In the genomic region with DNA sequence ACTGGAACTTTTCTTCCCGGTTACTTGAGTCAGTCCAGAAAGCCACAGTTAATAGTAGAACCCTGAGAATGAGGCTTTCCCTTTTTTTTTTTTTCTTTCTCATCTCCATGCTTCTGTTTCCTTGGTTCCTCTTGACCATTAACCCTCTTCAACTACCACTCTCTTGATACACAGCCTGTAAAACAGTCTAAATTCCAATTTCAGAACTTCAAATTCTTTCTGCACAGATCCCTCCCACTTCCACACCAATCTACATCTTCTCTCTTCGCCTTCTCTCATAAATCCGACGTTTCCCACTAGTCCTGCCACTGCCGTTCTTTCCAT, we compare ENCODE assay signal across 8 cellular contexts. TPM values are rescaled to one million over a fixed set of nuclear protein-coding genes. Genes with fewer than 3 reads are reported as not detected.
DNase-seq lines count a peak whose midpoint lies in the region; ATAC-seq, FAIRE-seq and TF ChIP-seq lines count a peak whose summit lies in the region.

No MANE protein-coding gene starts in this region.

- H3K27me3 ChIP-seq in K562 (ENCODE audit: control insufficient read depth in 2 of 2, insufficient read depth in 2 of 2, low read length in 2 of 2): no peaks in the 10 kb centered on the region
- H3K27me3 ChIP-seq in layer of hippocampus (ENCODE audit: control insufficient read depth, insufficient read depth, low read length): no peaks in the 10 kb centered on the region
- no peaks in the 10 kb centered on the region for H3K27me3 ChIP-seq in thymus (ENCODE audit: control insufficient read depth, insufficient read depth)

- 0% methylated on average over 1 of the region's 5 CpGs for WGBS in K562 (ENCODE audit: insufficient coverage, low coverage, missing lambda C conversion rate)
- 0% methylated on average over 5 of the region's 5 CpGs for WGBS in thymus

- no peaks in the 10 kb centered on the region for H3K9me3 ChIP-seq in K562 (replicated peaks; ENCODE audit: control insufficient read depth, insufficient read depth, low read depth, low read length)
- no peaks in the 10 kb centered on the region for H3K9me3 ChIP-seq in thymus (ENCODE audit: control insufficient read depth)

- H3K4me3 ChIP-seq in K562 (peak overlapping the region; percentile 54), thymus (ENCODE audit: low read length) (peak overlapping the region; percentile 61)

- POLR2A ChIA-PET in K562 (lab: Yijun Ruan, JAX): interaction anchor here (0.7 to 1.8 kb wide), 12 partner anchors 8 to 195 kb away, joined by 3 to 16 read pairs (median 4); a partner anchor contains a TSS

- peak overlapping the region; percentile 91 for H3K4me2 ChIP-seq in K562 (ENCODE audit: insufficient read depth, low read length)

- peak overlapping the region; percentile 75 for H2AFZ ChIP-seq in K562 (ENCODE audit: low read depth, low read length)

- ATAC-seq in HG03064 (IDR thresholded peaks at IDR 0.05; ENCODE audit: low read depth, unreplicated experiment) (peak; percentile 18), K562 (no peak), GM19351 (IDR thresholded peaks at IDR 0.05; ENCODE audit: unreplicated experiment) (no peak), GM21576 (IDR thresholded peaks at IDR 0.05; ENCODE audit: unreplicated experiment) (no peak)

- no peaks in the 10 kb centered on the region for H4K20me1 ChIP-seq in K562 (replicated peaks; ENCODE audit: control insufficient read depth, insufficient read depth, low read length)

- no peak for TF ChIP-seq POLR2A in K562 (conservative IDR thresholded peaks at IDR 0.05)

- no peaks in the 10 kb centered on the region for H3K9me1 ChIP-seq in K562 (ENCODE audit: control insufficient read depth, insufficient read depth, low read length)

- DNase-seq in K562 (ENCODE audit: extremely low read depth in 1 of 4, low spot score in 3 of 4): no peak
- DNase-seq in medulla oblongata (ENCODE audit: extremely low spot score): no peak
- DNase-seq in NCI-H1930 (lab: John Stamatoyannopoulos, UW): no peak

- intact Hi-C loops in K562 (cut with micrococcal nuclease): no loop called here

- no peak for TF ChIP-seq RAD21 in K562 (CRISPR knock-in tag; conservative IDR thresholded peaks at IDR 0.05 in 1 of 2, IDR thresholded peaks at IDR 0.05 in 1 of 2)

- peaks cover 44% of the 10 kb centered on the region for H3K79me2 ChIP-seq in K562 (ENCODE audit: control insufficient read depth, insufficient read depth, low read length)

- CTCF ChIA-PET in K562 (lab: Yijun Ruan, JAX; ENCODE audit: low intra/inter-chr PET ratio): interaction anchor here (0.6 kb wide), 1 partner anchor 82 kb away, joined by 3 read pairs; a partner anchor contains a TSS

- FAIRE-seq in K562 (lab: Jason Lieb, UNC): no peak

- in situ Hi-C loops in K562 (cut with MboI): no loop called here

- peaks cover 11% of the 10 kb centered on the region; the same call in 2 of the 3 replicates for H3K36me3 ChIP-seq in K562 (ENCODE audit: control insufficient read depth, insufficient read depth, low read length)
- H3K36me3 ChIP-seq in thymus (ENCODE audit: control insufficient read depth, insufficient read depth): no peaks in the 10 kb centered on the region

- H3K9ac ChIP-seq in K562 (ENCODE audit: insufficient read depth in 1 of 2, low read depth in 2 of 2, low read length in 2 of 2): peak overlapping the region; percentile 83 to 89

- peaks cover 0 to 4% of the 10 kb centered on the region in 2 experiments; a peak in 3 of 5 replicates for H3K4me1 ChIP-seq in K562 (replicated peaks in 1 of 2; ENCODE audit: control insufficient read depth in 2 of 2, insufficient read depth in 2 of 2, low read length in 2 of 2)
- H3K4me1 ChIP-seq in thymus (ENCODE audit: control insufficient read depth, insufficient read depth, low read length): peaks cover 14% of the 10 kb centered on the region

- TF ChIP-seq CTCF in K562 (IDR thresholded peaks at IDR 0.05 in 2 of 3, conservative IDR thresholded peaks at IDR 0.05 in 1 of 3; ENCODE audit: insufficient read depth in 2 of 3, low read depth in 1 of 3, low read length in 3 of 3): no peak

- no peak for TF ChIP-seq EP300 in K562 (IDR thresholded peaks at IDR 0.05; ENCODE audit: low read length)

- BruUV-seq in K562 (replicated peaks; lab: Mats Ljungman, UMichigan): TSS peak; percentile 73

- H3K27ac ChIP-seq in K562 (ENCODE audit: extremely low read depth, low read depth, low read length): peak overlapping the region; percentile 83
- H3K27ac ChIP-seq in layer of hippocampus (ENCODE audit: low read depth, low read length): peak overlapping the region; percentile 95
- H3K27ac ChIP-seq in thymus (ENCODE audit: low read depth): peak overlapping the region; percentile 90

TF ChIP-seq in K562, 482 proteins besides CTCF, POLR2A, EP300 and RAD21 (continues in another document):
- TF ChIP-seq, protein P1, sequence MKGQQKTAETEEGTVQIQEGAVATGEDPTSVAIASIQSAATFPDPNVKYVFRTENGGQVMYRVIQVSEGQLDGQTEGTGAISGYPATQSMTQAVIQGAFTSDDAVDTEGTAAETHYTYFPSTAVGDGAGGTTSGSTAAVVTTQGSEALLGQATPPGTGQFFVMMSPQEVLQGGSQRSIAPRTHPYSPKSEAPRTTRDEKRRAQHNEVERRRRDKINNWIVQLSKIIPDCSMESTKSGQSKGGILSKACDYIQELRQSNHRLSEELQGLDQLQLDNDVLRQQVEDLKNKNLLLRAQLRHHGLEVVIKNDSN (CRISPR knock-in tag; IDR thresholded peaks at IDR 0.05): no peak
- no peak for TF ChIP-seq ZFP36 (IDR thresholded peaks at IDR 0.05; ENCODE audit: low read depth, low read length, partially characterized antibody)
- TF ChIP-seq HEY1 (CRISPR knock-in tag; IDR thresholded peaks at IDR 0.05; ENCODE audit: borderline replicate concordance): no peak
- TF ChIP-seq ZNF174 (CRISPR knock-in tag; IDR thresholded peaks at IDR 0.05): no peak
- TF ChIP-seq GATAD2A (IDR thresholded peaks at IDR 0.05): no peak
- TF ChIP-seq RAD51 (IDR thresholded peaks at IDR 0.05; ENCODE audit: borderline replicate concordance, low read depth): no peak
- no peak for TF ChIP-seq YBX1 (IDR thresholded peaks at IDR 0.05)
- TF ChIP-seq SMARCE1 (IDR thresholded peaks at IDR 0.05): peak; percentile 30; the same call in 1 of the 2 replicates
- TF ChIP-seq, protein P2, sequence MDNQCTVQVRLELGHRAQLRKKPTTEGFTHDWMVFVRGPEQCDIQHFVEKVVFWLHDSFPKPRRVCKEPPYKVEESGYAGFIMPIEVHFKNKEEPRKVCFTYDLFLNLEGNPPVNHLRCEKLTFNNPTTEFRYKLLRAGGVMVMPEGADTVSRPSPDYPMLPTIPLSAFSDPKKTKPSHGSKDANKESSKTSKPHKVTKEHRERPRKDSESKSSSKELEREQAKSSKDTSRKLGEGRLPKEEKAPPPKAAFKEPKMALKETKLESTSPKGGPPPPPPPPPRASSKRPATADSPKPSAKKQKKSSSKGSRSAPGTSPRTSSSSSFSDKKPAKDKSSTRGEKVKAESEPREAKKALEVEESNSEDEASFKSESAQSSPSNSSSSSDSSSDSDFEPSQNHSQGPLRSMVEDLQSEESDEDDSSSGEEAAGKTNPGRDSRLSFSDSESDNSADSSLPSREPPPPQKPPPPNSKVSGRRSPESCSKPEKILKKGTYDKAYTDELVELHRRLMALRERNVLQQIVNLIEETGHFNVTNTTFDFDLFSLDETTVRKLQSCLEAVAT (IDR thresholded peaks at IDR 0.05): 0 out of 4 replicates have a peak, but pooled peaks of 1 of the 2 experiments have one; percentile 41
- TF ChIP-seq THRAP3 (IDR thresholded peaks at IDR 0.05; ENCODE audit: borderline replicate concordance): no peak
- no peak for TF ChIP-seq ZNF347 (CRISPR knock-in tag; IDR thresholded peaks at IDR 0.05; ENCODE audit: low read depth)

RNA-seq across cellular contexts. Expression of a gene that starts 0.6 kb away (rescaled TPM):
- total RNA-seq in K562 (2011; cell fraction: chromatin; rRNA removed; ENCODE audit: low replicate concordance): 67.8 and 76.9 TPM in 2 replicates
- 30.4 and 43.4 TPM in 2 replicates for total RNA-seq in K562 (2011; cell fraction: nucleolus; rRNA removed)
- 41.6 and 50.4 TPM in 2 replicates for total RNA-seq in K562 (2011; cell fraction: nucleoplasm; rRNA removed)
- 15.9 and 20.2 TPM in 2 replicates for total RNA-seq in K562 (2014; rRNA removed)
- 20.6 and 22.0 TPM in 2 replicates for total RNA-seq in K562 (2014; rRNA removed; fragmentation: Illumina TruSeq; extraction: Trizol)
- 18.3 and 18.5 TPM in 2 replicates for total RNA-seq in K562 (2015; rRNA removed; fragmentation: Illumina TruSeq; extraction: Trizol)
- total RNA-seq in K562 (2021): 26.9 and 30.5 TPM in 2 replicates
- 17.3 and 19.8 TPM in 2 replicates for polyA plus RNA-seq in K562 (2011; rRNA removed)
- 12.4 and 17.1 TPM in 2 replicates for polyA plus RNA-seq in K562 (2011; cell fraction: cytosol; rRNA removed)
- 18.0 and 18.1 TPM in 2 replicates for polyA plus RNA-seq in K562 (2011; cell fraction: nucleus; rRNA removed)
- polyA plus RNA-seq in K562 (2012): 11.4 and 15.8 TPM in 2 replicates
- 18.4 and 20.8 TPM in 2 replicates for polyA plus RNA-seq in K562 (2014; fragmentation: Illumina TruSeq; extraction: Trizol)
- 10 to 100 TPM; 12.1 to 14.1 TPM for polyA plus RNA-seq in K562 (2014; fragmentation: Nextera tagmentation; extraction: Ambion mirVana)
- 20.1 and 23.3 TPM in 2 replicates for polyA plus RNA-seq in K562 (2014; rRNA removed)
- polyA minus RNA-seq in K562 (2011; rRNA and poly(A)+ RNA removed): 24.5 and 25.3 TPM in 2 replicates
- polyA minus RNA-seq in K562 (2011; cell fraction: cytosol; rRNA and poly(A)+ RNA removed): 11.8 and 18.0 TPM in 2 replicates
- polyA minus RNA-seq in K562 (2011; cell fraction: nucleus; rRNA and poly(A)+ RNA removed): 17.9 and 33.7 TPM in 2 replicates
- polyA plus RNA-seq in thymus: 37.1 TPM
